10 cellular contexts compared by ENCODE assay signal in genomic region chr9:116951588-116952433, GRCh38.
DNase-seq lines count a peak whose midpoint lies in the region; ATAC-seq and TF ChIP-seq lines count a peak whose summit lies in the region.
"Had no signal": no experiment of that assay in that cellular context is flagged by ENCODE, and none has a peak within 500 bp of the region (broad histone marks: within the 10 kb centered on the region; RNA-seq: fewer than 3 reads in every experiment).

No MANE protein-coding gene starts in this region.

- peak; percentile 72 for ATAC-seq in HG03159 (IDR thresholded peaks at IDR 0.05; ENCODE audit: unreplicated experiment)
- ATAC-seq: activated CD8-positive, alpha-beta memory T cell treated with anti-CD3 and anti-CD28 coated beads, Interleukin-2, amount 10 ng/mL, durations not matched to agents 7 days and 5 days had no signal

- no peak overlapping the region for H3K27ac Mint-ChIP-seq in activated naive CD8-positive, alpha-beta T cell treated with anti-CD3 and anti-CD28 coated beads for 36 hours
- H3K27ac Mint-ChIP-seq: activated CD8-positive, alpha-beta memory T cell treated with anti-CD3 and anti-CD28 coated beads, Interleukin-2, amount 10 ng/mL, durations not matched to agents 7 days and 5 days had no signal

- no peak for TF ChIP-seq CTCF in GM20000 (IDR thresholded peaks at IDR 0.05; ENCODE audit: extremely low read depth, missing control alignments)
- no peak for TF ChIP-seq CTCF in epithelial cell of esophagus (IDR thresholded peaks at IDR 0.05; ENCODE audit: insufficient read depth, low read depth, low read length, missing control alignments)

- no peaks in the 10 kb centered on the region for H3K4me1 Mint-ChIP-seq in activated naive CD8-positive, alpha-beta T cell treated with anti-CD3 and anti-CD28 coated beads for 36 hours
- H3K4me1 Mint-ChIP-seq: activated CD8-positive, alpha-beta memory T cell treated with anti-CD3 and anti-CD28 coated beads, Interleukin-2, amount 10 ng/mL, durations not matched to agents 7 days and 5 days had no signal

- H3K9me3 Mint-ChIP-seq in activated naive CD8-positive, alpha-beta T cell treated with anti-CD3 and anti-CD28 coated beads for 36 hours = no peaks in the 10 kb centered on the region

- peak; percentile 98 for DNase-seq in EH (ENCODE audit: low read depth)
- peak; percentile 42 for DNase-seq in GM20000 (ENCODE audit: low spot score)
- DNase-seq in epithelial cell of esophagus (ENCODE audit: low read depth) = peak; percentile 86
- no peak for DNase-seq in activated naive CD8-positive, alpha-beta T cell treated with anti-CD3 and anti-CD28 coated beads for 36 hours
- DNase-seq in stimulated activated CD4-positive, alpha-beta T cell treated with anti-CD3 and anti-CD28 coated beads, Interleukin-12 subunit alpha, Interleukin-12 subunit beta, amount 100 ng/mL, for 4 hours = no peak
- DNase-seq in NOMO-1 (lab: John Stamatoyannopoulos, UW; ENCODE audit: unreplicated experiment in 2 of 2) = no peak
- no peak for DNase-seq in GM19240 (ENCODE audit: insufficient read length, low spot score)
- DNase-seq: activated CD8-positive, alpha-beta memory T cell treated with anti-CD3 and anti-CD28 coated beads, Interleukin-2, amount 10 ng/mL, durations not matched to agents 7 days and 5 days; NCI-H2171 treated with DMSO at 0.1 percent for 48 hours had no signal

- no peak overlapping the region for H3K4me3 ChIP-seq in epithelial cell of esophagus (ENCODE audit: low read length)

- no peaks in the 10 kb centered on the region for H3K27me3 Mint-ChIP-seq in activated naive CD8-positive, alpha-beta T cell treated with anti-CD3 and anti-CD28 coated beads for 36 hours
- H3K27me3 Mint-ChIP-seq: activated CD8-positive, alpha-beta memory T cell treated with anti-CD3 and anti-CD28 coated beads, Interleukin-2, amount 10 ng/mL, durations not matched to agents 7 days and 5 days had no signal

- H3K36me3 Mint-ChIP-seq in activated naive CD8-positive, alpha-beta T cell treated with anti-CD3 and anti-CD28 coated beads for 36 hours = no peaks in the 10 kb centered on the region
- H3K36me3 Mint-ChIP-seq: activated CD8-positive, alpha-beta memory T cell treated with anti-CD3 and anti-CD28 coated beads, Interleukin-2, amount 10 ng/mL, durations not matched to agents 7 days and 5 days had no signal

- H3K4me3 Mint-ChIP-seq in activated naive CD8-positive, alpha-beta T cell treated with anti-CD3 and anti-CD28 coated beads for 36 hours = no peak overlapping the region
- H3K4me3 Mint-ChIP-seq: activated CD8-positive, alpha-beta memory T cell treated with anti-CD3 and anti-CD28 coated beads, Interleukin-2, amount 10 ng/mL, durations not matched to agents 7 days and 5 days had no signal

Comparison
In these comparisons a context has a peak if more than half of its experiments do, and no peak if none do; other contexts are left out.
1. DNase-seq: peak in EH (single experiment), GM20000 (single experiment) and epithelial cell of esophagus (single experiment); none in activated naive CD8-positive, alpha-beta T cell treated with anti-CD3 and anti-CD28 coated beads for 36 hours (single experiment), stimulated activated CD4-positive, alpha-beta T cell treated with anti-CD3 and anti-CD28 coated beads, Interleukin-12 subunit alpha, Interleukin-12 subunit beta, amount 100 ng/mL, for 4 hours (single experiment), NOMO-1 (0 of 2) and GM19240 (single experiment).